In genomic region chr15:40441012-40441735, GRCh38 we compare ENCODE assay signal across 8 cellular contexts. TPM values are rescaled to one million over a fixed set of nuclear protein-coding genes. Genes with fewer than 3 reads are reported as not detected.
A peak's percentile ranks its signal among the peaks of the same experiment; 100 is the strongest.
DNase-seq lines count a peak whose midpoint lies in the region; ATAC-seq lines count a peak whose summit lies in the region.

No MANE protein-coding gene starts in this region.

- peaks cover 26% of the 10 kb centered on the region for H3K4me1 Mint-ChIP-seq in activated T-helper 1 cell treated with anti-CD3 and anti-CD28 coated beads, Interleukin-12 subunit alpha, Interleukin-12 subunit beta, Interleukin-2, Interleukin-4 antibody, amounts not matched to agents 30 ng/mL and 10 ng/mL and 1 ng/mL, durations not matched to agents 14 hours and 24 hours and 36 hours (ENCODE audit: low read depth)
- peaks cover 54 to 76% of the 10 kb centered on the region in 2 donors for H3K4me1 Mint-ChIP-seq in stimulated activated naive B cell treated with anti-CD40 and anti-IgM and Interleukin-4, amounts not matched to agents 10 μg/mL and 1 μg/mL and 100 μg/mL, for 72 hours

- ATAC-seq in GM19324 (IDR thresholded peaks at IDR 0.05; ENCODE audit: low FRiP score, unreplicated experiment) (peak; percentile 28), HG03280 (IDR thresholded peaks at IDR 0.05; ENCODE audit: unreplicated experiment) (peak; percentile 27)
- peak; percentile 37 to 46 for ATAC-seq in stimulated activated naive B cell treated with anti-CD40 and anti-IgM and Interleukin-4, amounts not matched to agents 10 μg/mL and 1 μg/mL and 100 μg/mL, for 72 hours (replicated peaks)

- H3K4me3 Mint-ChIP-seq in activated T-helper 1 cell treated with anti-CD3 and anti-CD28 coated beads, Interleukin-12 subunit alpha, Interleukin-12 subunit beta, Interleukin-2, Interleukin-4 antibody, amounts not matched to agents 30 ng/mL and 10 ng/mL and 1 ng/mL, durations not matched to agents 14 hours and 24 hours and 36 hours = peak overlapping the region; percentile 30
- peak overlapping the region; percentile 85 to 94 for H3K4me3 Mint-ChIP-seq in stimulated activated naive B cell treated with anti-CD40 and anti-IgM and Interleukin-4, amounts not matched to agents 10 μg/mL and 1 μg/mL and 100 μg/mL, for 72 hours

- no peaks in the 10 kb centered on the region for H3K9me3 Mint-ChIP-seq in activated T-helper 1 cell treated with anti-CD3 and anti-CD28 coated beads, Interleukin-12 subunit alpha, Interleukin-12 subunit beta, Interleukin-2, Interleukin-4 antibody, amounts not matched to agents 30 ng/mL and 10 ng/mL and 1 ng/mL, durations not matched to agents 14 hours and 24 hours and 36 hours
- no peaks in the 10 kb centered on the region for H3K9me3 Mint-ChIP-seq in stimulated activated naive B cell treated with anti-CD40 and anti-IgM and Interleukin-4, amounts not matched to agents 10 μg/mL and 1 μg/mL and 100 μg/mL, for 72 hours

- H3K4me3 ChIP-seq in iPS-11a (ENCODE audit: low read depth, low read length) = peak overlapping the region; percentile 65

- H3K27me3 Mint-ChIP-seq in activated T-helper 1 cell treated with anti-CD3 and anti-CD28 coated beads, Interleukin-12 subunit alpha, Interleukin-12 subunit beta, Interleukin-2, Interleukin-4 antibody, amounts not matched to agents 30 ng/mL and 10 ng/mL and 1 ng/mL, durations not matched to agents 14 hours and 24 hours and 36 hours (ENCODE audit: insufficient read depth) = peaks cover 53% of the 10 kb centered on the region
- peaks cover 33 to 38% of the 10 kb centered on the region in 2 donors for H3K27me3 Mint-ChIP-seq in stimulated activated naive B cell treated with anti-CD40 and anti-IgM and Interleukin-4, amounts not matched to agents 10 μg/mL and 1 μg/mL and 100 μg/mL, for 72 hours

- no peak overlapping the region for H3K27ac Mint-ChIP-seq in activated T-helper 1 cell treated with anti-CD3 and anti-CD28 coated beads, Interleukin-12 subunit alpha, Interleukin-12 subunit beta, Interleukin-2, Interleukin-4 antibody, amounts not matched to agents 30 ng/mL and 10 ng/mL and 1 ng/mL, durations not matched to agents 14 hours and 24 hours and 36 hours
- peak overlapping the region; percentile 92 for H3K27ac Mint-ChIP-seq in stimulated activated naive B cell treated with anti-CD40 and anti-IgM and Interleukin-4, amounts not matched to agents 10 μg/mL and 1 μg/mL and 100 μg/mL, for 72 hours

- intact Hi-C loops in activated T-helper 1 cell treated with anti-CD3 and anti-CD28 coated beads, Interleukin-12 subunit alpha, Interleukin-12 subunit beta, Interleukin-2, Interleukin-4 antibody, amounts not matched to agents 30 ng/mL and 10 ng/mL and 1 ng/mL, durations not matched to agents 14 hours and 24 hours and 36 hours (cut with micrococcal nuclease) = loop anchor here (2.0 to 5.0 kb wide), 6 partner anchors 36 to 334 kb away; partner anchors contain the start of genes BMF, BUB1B, CCDC32 and IVD

- peaks cover 11% of the 10 kb centered on the region for H3K36me3 Mint-ChIP-seq in activated T-helper 1 cell treated with anti-CD3 and anti-CD28 coated beads, Interleukin-12 subunit alpha, Interleukin-12 subunit beta, Interleukin-2, Interleukin-4 antibody, amounts not matched to agents 30 ng/mL and 10 ng/mL and 1 ng/mL, durations not matched to agents 14 hours and 24 hours and 36 hours (ENCODE audit: low read depth)
- peaks cover 3% of the 10 kb centered on the region in 2 donors for H3K36me3 Mint-ChIP-seq in stimulated activated naive B cell treated with anti-CD40 and anti-IgM and Interleukin-4, amounts not matched to agents 10 μg/mL and 1 μg/mL and 100 μg/mL, for 72 hours

- DNase-seq in CD1c-positive myeloid dendritic cell (ENCODE audit: extremely low spot score) (peak; percentile 27), cerebellar nuclear complex (lab: John Stamatoyannopoulos, UW) (no peak), cerebellum (ENCODE audit: low spot score) (no peak)
- no peak for DNase-seq in activated T-helper 1 cell treated with anti-CD3 and anti-CD28 coated beads, Interleukin-12 subunit alpha, Interleukin-12 subunit beta, Interleukin-2, Interleukin-4 antibody, amounts not matched to agents 30 ng/mL and 10 ng/mL and 1 ng/mL, durations not matched to agents 14 hours and 24 hours and 36 hours (ENCODE audit: low spot score)
- DNase-seq in stimulated activated naive B cell treated with anti-CD40 and anti-IgM and Interleukin-4, amounts not matched to agents 10 μg/mL and 1 μg/mL and 100 μg/mL, for 72 hours = no peak

RNA-seq across cellular contexts. Expression of gene BAHD1, which starts 0.4 kb away (rescaled TPM):
- 26.5 and 26.9 TPM in 2 replicates for total RNA-seq in activated T-helper 1 cell treated with anti-CD3 and anti-CD28 coated beads, Interleukin-12 subunit alpha, Interleukin-12 subunit beta, Interleukin-2, Interleukin-4 antibody, amounts not matched to agents 30 ng/mL and 10 ng/mL and 1 ng/mL, durations not matched to agents 14 hours and 24 hours and 36 hours
- total RNA-seq in cerebellum = 6.3 TPM

RNA-seq across cellular contexts. Expression of gene CHST14, which starts 29.6 kb away (rescaled TPM):
- 9.7 and 10.2 TPM in 2 replicates for total RNA-seq in activated T-helper 1 cell treated with anti-CD3 and anti-CD28 coated beads, Interleukin-12 subunit alpha, Interleukin-12 subunit beta, Interleukin-2, Interleukin-4 antibody, amounts not matched to agents 30 ng/mL and 10 ng/mL and 1 ng/mL, durations not matched to agents 14 hours and 24 hours and 36 hours
- total RNA-seq in cerebellum = 3.8 TPM

RNA-seq across cellular contexts. Expression of gene IVD, which starts 35.6 kb away (rescaled TPM):
- 59.6 and 65.2 TPM in 2 replicates for total RNA-seq in activated T-helper 1 cell treated with anti-CD3 and anti-CD28 coated beads, Interleukin-12 subunit alpha, Interleukin-12 subunit beta, Interleukin-2, Interleukin-4 antibody, amounts not matched to agents 30 ng/mL and 10 ng/mL and 1 ng/mL, durations not matched to agents 14 hours and 24 hours and 36 hours
- 37.3 TPM for total RNA-seq in cerebellum

RNA-seq across cellular contexts. Expression of gene KNSTRN, which starts 58.7 kb away (rescaled TPM):
- 48.4 and 52.1 TPM in 2 replicates for total RNA-seq in activated T-helper 1 cell treated with anti-CD3 and anti-CD28 coated beads, Interleukin-12 subunit alpha, Interleukin-12 subunit beta, Interleukin-2, Interleukin-4 antibody, amounts not matched to agents 30 ng/mL and 10 ng/mL and 1 ng/mL, durations not matched to agents 14 hours and 24 hours and 36 hours
- total RNA-seq in cerebellum = 27.2 TPM
